Comparison of ENCODE assay signal across 8 cellular contexts in genomic region chr14:73237219-73237785, GRCh38. TPM values are rescaled to one million over a fixed set of nuclear protein-coding genes. Genes with fewer than 3 reads are reported as not detected.
DNase-seq lines count a peak whose midpoint lies in the region; ATAC-seq, FAIRE-seq and TF ChIP-seq lines count a peak whose summit lies in the region.

Gene PAPLN, plus strand, starts transcription at chr14:73237506. Its CDS starts 2,273 bp downstream, at chr14:73239779.

- peak within 1 kb of the TSS; percentile 34 for H3K4me3 Mint-ChIP-seq in CD4-positive, alpha-beta T cell
- H3K4me3 Mint-ChIP-seq in stimulated activated naive CD8-positive, alpha-beta T cell treated with anti-CD3 and anti-CD28 coated beads, Interleukin-15, Interleukin-2, amounts not matched to agents 100 ng/mL and 50 ng/mL, for 24 hours, result peak within 1 kb of the TSS; percentile 66

- H3K36me3 ChIP-seq in HUES48 (ENCODE audit: control insufficient read depth, insufficient read depth, low read length), result no peaks in the 10 kb centered on the region; the same call in 1 of the 2 replicates
- no peaks in the 10 kb centered on the region for H3K36me3 ChIP-seq in kidney (ENCODE audit: control insufficient read depth in 1 of 2, insufficient read depth in 2 of 2, low read length in 2 of 2)

- intact Hi-C loops in CD4-positive, alpha-beta T cell (cut with DNase I, micrococcal nuclease), result no loop called here
- intact Hi-C loops in kidney (cut with DNase I), result no loop called here

- POLR2A ChIA-PET in CD4-positive, alpha-beta T cell (lab: Charles Lee), result no interaction called here

- H3K4me3 ChIP-seq in HUES48 (ENCODE audit: low read depth, low read length), result peak within 1 kb of the TSS; percentile 55
- peak within 1 kb of the TSS; percentile 63 to 76 for H3K4me3 ChIP-seq in kidney (ENCODE audit: low read length in 2 of 2)

- H3K4me1 ChIP-seq in HUES48 (ENCODE audit: control insufficient read depth, insufficient read depth, low read length) (peaks cover 63% of the 10 kb centered on the region), kidney (ENCODE audit: control insufficient read depth in 1 of 2, insufficient read depth in 1 of 2, low read depth in 1 of 2, low read length in 2 of 2) (peaks cover 15 to 44% of the 10 kb centered on the region in 2 donors)

- H3K27ac ChIP-seq in CD4-positive, alpha-beta T cell (ENCODE audit: low read depth, low read length), result no peak within 1 kb of the TSS
- H3K27ac ChIP-seq in HUES48 (ENCODE audit: low read depth, low read length) (peak within 1 kb of the TSS; percentile 90), kidney (ENCODE audit: low read depth in 2 of 2, low read length in 2 of 2) (peak within 1 kb of the TSS; percentile 61 to 89)

- no peak for FAIRE-seq in kidney (lab: Jason Lieb, UNC)

- ATAC-seq in CD4-positive, alpha-beta T cell (ENCODE audit: poor library complexity), result no peak
- no peak for ATAC-seq in GM19324 (IDR thresholded peaks at IDR 0.05; ENCODE audit: low FRiP score, unreplicated experiment)

- no peak for DNase-seq in CD4-positive, alpha-beta T cell
- DNase-seq in astrocyte of the hippocampus (ENCODE audit: low read depth, low spot score) (peak; percentile 54), kidney (peak; percentile 91), NCI-H1694 (lab: John Stamatoyannopoulos, UW) (no peak), DMS153 treated with DMSO at 0.1 percent for 48 hours (lab: John Stamatoyannopoulos, UW; ENCODE audit: unreplicated experiment) (no peak)

- no peaks in the 10 kb centered on the region for H3K9me3 Mint-ChIP-seq in CD4-positive, alpha-beta T cell
- no peaks in the 10 kb centered on the region for H3K9me3 Mint-ChIP-seq in stimulated activated naive CD8-positive, alpha-beta T cell treated with anti-CD3 and anti-CD28 coated beads, Interleukin-15, Interleukin-2, amounts not matched to agents 100 ng/mL and 50 ng/mL, for 24 hours

- no peak for TF ChIP-seq CTCF in CD4-positive, alpha-beta T cell (IDR thresholded peaks at IDR 0.05)
- TF ChIP-seq CTCF in kidney (IDR thresholded peaks at IDR 0.05; ENCODE audit: borderline replicate concordance, extremely low read depth, insufficient read depth), result no peak

- H3K9ac ChIP-seq in HUES48 (ENCODE audit: low read depth, low read length) (no peak within 1 kb of the TSS), kidney (ENCODE audit: low read length in 2 of 2) (peak within 1 kb of the TSS; percentile 9 to 61)

- no peaks in the 10 kb centered on the region for H3K9me3 ChIP-seq in CD4-positive, alpha-beta T cell (ENCODE audit: control insufficient read depth, low read length)
- no peaks in the 10 kb centered on the region for H3K9me3 ChIP-seq in HUES48 (ENCODE audit: control insufficient read depth, insufficient read depth, low read length)
- H3K9me3 ChIP-seq in kidney (ENCODE audit: control insufficient read depth in 1 of 2, low read length in 2 of 2), result no peaks in the 10 kb centered on the region

- CTCF ChIA-PET in CD4-positive, alpha-beta T cell (lab: Charles Lee), result no interaction called here

- H3K27ac Mint-ChIP-seq in CD4-positive, alpha-beta T cell, result no peak within 1 kb of the TSS
- H3K27ac Mint-ChIP-seq in stimulated activated naive CD8-positive, alpha-beta T cell treated with anti-CD3 and anti-CD28 coated beads, Interleukin-15, Interleukin-2, amounts not matched to agents 100 ng/mL and 50 ng/mL, for 24 hours, result no peak within 1 kb of the TSS

- no peaks in the 10 kb centered on the region for H3K36me3 Mint-ChIP-seq in CD4-positive, alpha-beta T cell (ENCODE audit: low read depth)
- H3K36me3 Mint-ChIP-seq in stimulated activated naive CD8-positive, alpha-beta T cell treated with anti-CD3 and anti-CD28 coated beads, Interleukin-15, Interleukin-2, amounts not matched to agents 100 ng/mL and 50 ng/mL, for 24 hours (ENCODE audit: low read depth), result no peaks in the 10 kb centered on the region

- peaks cover 6% of the 10 kb centered on the region for H3K4me1 Mint-ChIP-seq in CD4-positive, alpha-beta T cell (ENCODE audit: low read depth)
- H3K4me1 Mint-ChIP-seq in stimulated activated naive CD8-positive, alpha-beta T cell treated with anti-CD3 and anti-CD28 coated beads, Interleukin-15, Interleukin-2, amounts not matched to agents 100 ng/mL and 50 ng/mL, for 24 hours (ENCODE audit: low read depth), result peaks cover 17% of the 10 kb centered on the region

- peaks cover 79% of the 10 kb centered on the region for H3K27me3 ChIP-seq in CD4-positive, alpha-beta T cell (ENCODE audit: control insufficient read depth, insufficient read depth, low read length)
- H3K27me3 ChIP-seq in HUES48 (ENCODE audit: control insufficient read depth, insufficient read depth, low read length), result peaks cover 42% of the 10 kb centered on the region

- H3K27me3 Mint-ChIP-seq in CD4-positive, alpha-beta T cell, result peaks cover 77% of the 10 kb centered on the region
- peaks cover 75% of the 10 kb centered on the region for H3K27me3 Mint-ChIP-seq in stimulated activated naive CD8-positive, alpha-beta T cell treated with anti-CD3 and anti-CD28 coated beads, Interleukin-15, Interleukin-2, amounts not matched to agents 100 ng/mL and 50 ng/mL, for 24 hours

RNA-seq across cellular contexts. Expression of gene PAPLN, which starts in this region (rescaled TPM):
- under 1 TPM; 0.05 to 0.14 TPM for total RNA-seq in CD4-positive, alpha-beta T cell
- total RNA-seq in kidney, result 132 TPM
- 19.1 TPM for polyA plus RNA-seq in kidney (ENCODE audit: insufficient read depth, low read depth, low replicate concordance)

Comparison
In these comparisons a context has a peak if more than half of its experiments do, and no peak if none do; other contexts are left out.
1. RNA of gene PAPLN (total RNA-seq): 132 TPM in kidney (single experiment); 0.05 to 0.14 TPM in CD4-positive, alpha-beta T cell; every median in the first group is over 100 times any median in the second.
2. DNase-seq: peak in astrocyte of the hippocampus (single experiment) and kidney (single experiment); none in CD4-positive, alpha-beta T cell (0 of 10), NCI-H1694 (single experiment) and DMS153 treated with DMSO at 0.1 percent for 48 hours (single experiment).